ENCODE assay signal across 27 cellular contexts in genomic region chr1:9723068-9723805, GRCh38.
DNase-seq lines count a peak whose midpoint lies in the region; ATAC-seq, FAIRE-seq and TF ChIP-seq lines count a peak whose summit lies in the region.
"Had no signal": no experiment of that assay in that cellular context is flagged by ENCODE, and none has a peak within 500 bp of the region (broad histone marks: within the 10 kb centered on the region; RNA-seq: fewer than 3 reads in every experiment).

No MANE protein-coding gene starts in this region.

- no peaks in the 10 kb centered on the region for H3K27me3 Mint-ChIP-seq in T-cell
- H3K27me3 Mint-ChIP-seq in immature natural killer cell (ENCODE audit: low read depth in 3 of 3), result peaks cover 4 to 15% (median 4%) of the 10 kb centered on the region in 3 donors
- no peaks in the 10 kb centered on the region for H3K27me3 Mint-ChIP-seq in effector memory CD8-positive, alpha-beta T cell
- H3K27me3 Mint-ChIP-seq: memory B cell had no signal

- H3K4me1 ChIP-seq in HepG2 (ENCODE audit: insufficient read depth, low read length) (peaks cover 16% of the 10 kb centered on the region), right lobe of liver (no peaks in the 10 kb centered on the region)
- H3K4me1 ChIP-seq: vagina had no signal

- TF ChIP-seq POLR2A in HepG2 (IDR thresholded peaks at IDR 0.05; ENCODE audit: insufficient read depth in 1 of 2, low read depth in 2 of 2, low read length in 2 of 2), result no peak
- TF ChIP-seq POLR2A in right lobe of liver (IDR thresholded peaks at IDR 0.05), result no peak

- intact Hi-C loops in HepG2 (cut with micrococcal nuclease; ENCODE audit: unreplicated experiment) (no loop called here), right lobe of liver (cut with DNase I) (no loop called here)

- WGBS in HepG2 (ENCODE audit: low lambda C conversion rate), result 96% methylated on average over 9 of the region's 14 CpGs
- 95% methylated on average over 4 of the region's 14 CpGs for WGBS in right lobe of liver (ENCODE audit: insufficient coverage, low coverage, low lambda C conversion rate, missing lambda C conversion rate)

- H3K9me3 ChIP-seq in HepG2 (ENCODE audit: low read length) (peaks cover 12% of the 10 kb centered on the region; the same call in 1 of the 2 replicates), right lobe of liver (no peaks in the 10 kb centered on the region)

- DNase-seq in HepG2 (ENCODE audit: low spot score), result no peak
- DNase-seq in right lobe of liver, result no peak
- no peak for DNase-seq in T-cell
- no peak for DNase-seq in immature natural killer cell
- DNase-seq in dermis blood vessel endothelial cell, result no peak
- DNase-seq in brain microvascular endothelial cell, result no peak
- no peak for DNase-seq in NCI-H2081 (lab: John Stamatoyannopoulos, UW)
- no peak for DNase-seq in effector memory CD8-positive, alpha-beta T cell
- DNase-seq: activated CD4-positive, alpha-beta T cell treated with anti-CD3 and anti-CD28 coated beads, Interleukin-2, amount 50 U/mL, for 4 hours; activated naive CD4-positive, alpha-beta T cell; anterior cingulate cortex; C1 segment of cervical spinal cord; central memory CD4-positive, alpha-beta T cell; erythroblast; heart right ventricle; HFFc6; IMR-90; NCI-H2029 treated with DMSO at 0.1 percent for 48 hours; NCI-H345; NCI-H748 treated with DMSO at 0.1 percent for 48 hours; RPMI8226; stimulated activated CD4-positive, alpha-beta T cell treated with anti-CD3 and anti-CD28 coated beads, Interleukin-2, amount 100 ng/mL, for 48 hours; stimulated activated naive CD4-positive, alpha-beta T cell had no signal

- no peak overlapping the region for H3K4me3 ChIP-seq in HepG2 (replicated peaks in 1 of 3; ENCODE audit: insufficient read depth in 1 of 3, low read depth in 2 of 3, low read length in 3 of 3)
- H3K4me3 ChIP-seq in right lobe of liver, result no peak overlapping the region
- H3K4me3 ChIP-seq in brain microvascular endothelial cell (ENCODE audit: low read depth, low read length), result no peak overlapping the region
- H3K4me3 ChIP-seq: heart right ventricle, thoracic aorta, vagina had no signal

- FAIRE-seq in HepG2 (lab: Jason Lieb, UNC), result no peak

- H3K4me3 Mint-ChIP-seq in T-cell (peak overlapping the region in 1 of 3 donors; percentile 65), immature natural killer cell (no peak overlapping the region)
- peak overlapping the region in 1 of 2 donors; percentile 23 for H3K4me3 Mint-ChIP-seq in effector memory CD8-positive, alpha-beta T cell
- H3K4me3 Mint-ChIP-seq: HFFc6, memory B cell had no signal

- in situ Hi-C loops in HepG2 (cut with HindIII; ENCODE audit: extremely low pct_ligation_motif_present, low pct_unique_long_range_greater_than_20kb) (no loop called here), brain microvascular endothelial cell (cut with HindIII; ENCODE audit: low pct_ligation_motif_present, low sequenced_read_pairs) (no loop called here)

- peaks cover 36% of the 10 kb centered on the region for H3K36me3 Mint-ChIP-seq in T-cell
- peaks cover 6 to 26% (median 8%) of the 10 kb centered on the region in 3 donors for H3K36me3 Mint-ChIP-seq in immature natural killer cell
- H3K36me3 Mint-ChIP-seq in effector memory CD8-positive, alpha-beta T cell (ENCODE audit: insufficient read depth), result peaks cover 88% of the 10 kb centered on the region

- H3K27ac ChIP-seq in HepG2 (ENCODE audit: extremely low read length, insufficient read depth, low read length), result no peak overlapping the region
- no peak overlapping the region for H3K27ac ChIP-seq in right lobe of liver
- H3K27ac ChIP-seq in brain microvascular endothelial cell, result no peak overlapping the region
- H3K27ac ChIP-seq: heart right ventricle, thoracic aorta, vagina, VCaP had no signal

- peaks cover 2% of the 10 kb centered on the region for H3K79me2 ChIP-seq in HepG2 (ENCODE audit: insufficient read depth, low read length)

- no peak for ATAC-seq in HepG2
- no peak for ATAC-seq in right lobe of liver
- no peak for ATAC-seq in T-cell (replicated peaks in 1 of 4)
- no peak for ATAC-seq in effector memory CD8-positive, alpha-beta T cell (replicated peaks)
- ATAC-seq: heart right ventricle had no signal

- TF ChIP-seq RAD21 in HepG2 (CRISPR knock-in tag; IDR thresholded peaks at IDR 0.05), result no peak

- no peak for TF ChIP-seq CTCF in HepG2 (CRISPR knock-in tag; IDR thresholded peaks at IDR 0.05)
- no peak for TF ChIP-seq CTCF in right lobe of liver (IDR thresholded peaks at IDR 0.05)
- TF ChIP-seq CTCF in brain microvascular endothelial cell (IDR thresholded peaks at IDR 0.05; ENCODE audit: low read depth, low read length, missing control alignments), result no peak

- H3K4me2 ChIP-seq in HepG2 (ENCODE audit: low read depth, low read length), result no peak overlapping the region

- no peak overlapping the region for H3K9ac ChIP-seq in HepG2 (ENCODE audit: insufficient read depth, low read depth, low read length)

- H3K4me1 Mint-ChIP-seq in T-cell, result peaks cover 54 to 82% (median 71%) of the 10 kb centered on the region in 3 donors
- peaks cover 11 to 31% of the 10 kb centered on the region in 2 donors for H3K4me1 Mint-ChIP-seq in immature natural killer cell
- peaks cover 16 to 26% of the 10 kb centered on the region in 2 donors for H3K4me1 Mint-ChIP-seq in effector memory CD8-positive, alpha-beta T cell (ENCODE audit: low read depth in 2 of 2)

- CTCF ChIA-PET in HepG2 (lab: Yijun Ruan, JAX; ENCODE audit: low intra/inter-chr PET ratio, low total read pairs), result no interaction called here
- CTCF ChIA-PET in T-cell (lab: Charles Lee), result no interaction called here

- no peaks in the 10 kb centered on the region for H3K9me3 Mint-ChIP-seq in T-cell
- no peaks in the 10 kb centered on the region for H3K9me3 Mint-ChIP-seq in immature natural killer cell
- no peaks in the 10 kb centered on the region for H3K9me3 Mint-ChIP-seq in effector memory CD8-positive, alpha-beta T cell
- H3K9me3 Mint-ChIP-seq: memory B cell had no signal

- BruUV-seq in HepG2 (replicated peaks; lab: Mats Ljungman, UMichigan), result no TSS peak

- no peaks in the 10 kb centered on the region for H3K27me3 ChIP-seq in HepG2 (ENCODE audit: control insufficient read depth in 1 of 2, insufficient read depth in 2 of 2, low read length in 2 of 2)
- H3K27me3 ChIP-seq in right lobe of liver, result no peaks in the 10 kb centered on the region
- no peaks in the 10 kb centered on the region for H3K27me3 ChIP-seq in brain microvascular endothelial cell (replicated peaks)
- H3K27me3 ChIP-seq: heart right ventricle, vagina had no signal

- no peak overlapping the region for H2AFZ ChIP-seq in HepG2 (ENCODE audit: low read length)

- H4K20me1 ChIP-seq in HepG2 (ENCODE audit: insufficient read depth, low read length), result no peaks in the 10 kb centered on the region

- TF ChIP-seq EP300 in HepG2 (IDR thresholded peaks at IDR 0.05; ENCODE audit: low read depth in 2 of 2, low read length in 2 of 2) (no peak), HepG2 (CRISPR knock-in tag; IDR thresholded peaks at IDR 0.05; ENCODE audit: borderline replicate concordance) (no peak)

- H3K36me3 ChIP-seq in HepG2 (replicated peaks in 1 of 2; ENCODE audit: control insufficient read depth in 1 of 2, insufficient read depth in 2 of 2, low read length in 2 of 2) (peaks cover 40 to 53% of the 10 kb centered on the region in 2 experiments), right lobe of liver (peaks cover 0 to 5% (median 0%) of the 10 kb centered on the region in 4 donors), brain microvascular endothelial cell (replicated peaks) (peaks cover 29% of the 10 kb centered on the region)

- POLR2A ChIA-PET in HepG2 (lab: Yijun Ruan, JAX), result no interaction called here
- POLR2A ChIA-PET in T-cell (lab: Charles Lee), result no interaction called here

- H3K27ac Mint-ChIP-seq in T-cell (peak overlapping the region; percentile 78 to 90), immature natural killer cell (peak overlapping the region in 5 of 6 donors; percentile 28 to 88 (median 64))
- H3K27ac Mint-ChIP-seq in effector memory CD8-positive, alpha-beta T cell, result peak overlapping the region in 1 of 2 donors; percentile 85
- H3K27ac Mint-ChIP-seq: HFFc6 had no signal

TF ChIP-seq in HepG2, 621 proteins besides CTCF, POLR2A, EP300 and RAD21:
- no peak for TF ChIP-seq ZNF800 (CRISPR knock-in tag; IDR thresholded peaks at IDR 0.05)
- TF ChIP-seq MIXL1 (CRISPR knock-in tag; IDR thresholded peaks at IDR 0.05), result 0 out of 2 replicates have a peak, but pooled peaks have one; percentile 21
- peak; percentile 100 for TF ChIP-seq ZNF331 (CRISPR knock-in tag; IDR thresholded peaks at IDR 0.05)
TF ChIP-seq in HepG2: peak in this region for 2.
